8 cellular contexts compared by ENCODE assay signal in genomic region chr20:53622247-53623114, GRCh38. TPM values are rescaled to one million over a fixed set of nuclear protein-coding genes. Genes with fewer than 3 reads are reported as not detected.
DNase-seq lines count a peak whose midpoint lies in the region; ATAC-seq and TF ChIP-seq lines count a peak whose summit lies in the region.

No MANE protein-coding gene starts in this region.

- peak overlapping the region; percentile 87 to 96 (median 94) for H3K27ac ChIP-seq in thyroid gland

- H3K36me3 Mint-ChIP-seq in activated naive CD8-positive, alpha-beta T cell treated with anti-CD3 and anti-CD28 coated beads, Interleukin-2, amount 50 U/mL, for 24 hours (ENCODE audit: low read depth), result no peaks in the 10 kb centered on the region

- H3K4me3 ChIP-seq in thyroid gland (replicated peaks in 1 of 3) (no peak overlapping the region), MG63 (no peak overlapping the region)

- ATAC-seq in activated naive CD8-positive, alpha-beta T cell treated with anti-CD3 and anti-CD28 coated beads, Interleukin-2, amount 50 U/mL, for 24 hours, result no peak
- ATAC-seq in left lobe of liver, result peak; percentile 19

- H3K36me3 ChIP-seq in thyroid gland (no peaks in the 10 kb centered on the region), MG63 (no peaks in the 10 kb centered on the region)

- no peak for TF ChIP-seq CTCF in thyroid gland (IDR thresholded peaks at IDR 0.05)

- peak overlapping the region; percentile 98 for H3K27ac Mint-ChIP-seq in activated naive CD8-positive, alpha-beta T cell treated with anti-CD3 and anti-CD28 coated beads, Interleukin-2, amount 50 U/mL, for 24 hours

- TF ChIP-seq POLR2A in thyroid gland (IDR thresholded peaks at IDR 0.05), result no peak

- DNase-seq in CD1c-positive myeloid dendritic cell (ENCODE audit: extremely low spot score) (peak; percentile 92), KBM-7 (peak; percentile 88), left lobe of liver (ENCODE audit: low spot score) (no peak), thyroid gland (no peak), MG63 (no peak), cortex of kidney (lab: John Stamatoyannopoulos, UW) (no peak), NCI-H748 treated with DMSO at 0.1 percent for 48 hours (lab: John Stamatoyannopoulos, UW) (no peak)
- DNase-seq in activated naive CD8-positive, alpha-beta T cell treated with anti-CD3 and anti-CD28 coated beads, Interleukin-2, amount 50 U/mL, for 24 hours, result no peak

- in situ Hi-C loops in KBM-7 (cut with MboI; ENCODE audit: low pct_unique_long_range_greater_than_20kb, low sequenced_read_pairs), result no loop called here

- H3K4me1 Mint-ChIP-seq in activated naive CD8-positive, alpha-beta T cell treated with anti-CD3 and anti-CD28 coated beads, Interleukin-2, amount 50 U/mL, for 24 hours, result peaks cover 45% of the 10 kb centered on the region

- peaks cover 23 to 35% of the 10 kb centered on the region in 2 donors for H3K4me1 ChIP-seq in thyroid gland

- intact Hi-C loops in thyroid gland (cut with DNase I), result no loop called here

- WGBS in thyroid gland, 2 donors, result 57 to 59% methylated on average over 7 of the region's 7 CpGs

- peak overlapping the region; percentile 79 for H3K4me3 Mint-ChIP-seq in activated naive CD8-positive, alpha-beta T cell treated with anti-CD3 and anti-CD28 coated beads, Interleukin-2, amount 50 U/mL, for 24 hours

- H3K27me3 Mint-ChIP-seq in activated naive CD8-positive, alpha-beta T cell treated with anti-CD3 and anti-CD28 coated beads, Interleukin-2, amount 50 U/mL, for 24 hours, result no peaks in the 10 kb centered on the region

- no peaks in the 10 kb centered on the region for H3K27me3 ChIP-seq in thyroid gland
- no peaks in the 10 kb centered on the region for H3K27me3 ChIP-seq in MG63

- H3K9me3 ChIP-seq in thyroid gland (no peaks in the 10 kb centered on the region), MG63 (no peaks in the 10 kb centered on the region)

- no peaks in the 10 kb centered on the region for H3K9me3 Mint-ChIP-seq in activated naive CD8-positive, alpha-beta T cell treated with anti-CD3 and anti-CD28 coated beads, Interleukin-2, amount 50 U/mL, for 24 hours

RNA-seq across cellular contexts. Expression of gene ZNF217, which starts 28.8 kb away (rescaled TPM):
- 11.1 TPM for total RNA-seq in left lobe of liver
- total RNA-seq in thyroid gland, result 10 to 100 TPM; 18.0 to 42.8 (median 27.8) TPM
- total RNA-seq in MG63 (2014; rRNA removed; shearing (Covaris generic); ENCODE audit: low replicate concordance), result 15.7 and 22.6 TPM in 2 replicates

Comparison
In these comparisons a context has a peak if more than half of its experiments do, and no peak if none do; other contexts are left out.
1. DNase-seq: peak in CD1c-positive myeloid dendritic cell (single experiment) and KBM-7 (single experiment); none in activated naive CD8-positive, alpha-beta T cell treated with anti-CD3 and anti-CD28 coated beads, Interleukin-2, amount 50 U/mL, for 24 hours (single experiment), left lobe of liver (single experiment), thyroid gland (0 of 2), MG63 (single experiment), cortex of kidney (single experiment) and NCI-H748 treated with DMSO at 0.1 percent for 48 hours (single experiment).